ENCODE assay signal across 21 cellular contexts in genomic region chr17:74391771-74392170, GRCh38. TPM values are rescaled to one million over a fixed set of nuclear protein-coding genes. Genes with fewer than 3 reads are reported as not detected.
"Had no signal": no experiment of that assay in that cellular context is flagged by ENCODE, and none has a peak within 500 bp of the region (broad histone marks: within the 10 kb centered on the region; RNA-seq: fewer than 3 reads in every experiment).

No MANE protein-coding gene starts in this region.

- H3K36me3 Mint-ChIP-seq: activated CD8-positive, alpha-beta memory T cell treated with anti-CD3 and anti-CD28 coated beads, Interleukin-2, amount 10 ng/mL, durations not matched to agents 7 days and 5 days; activated naive CD4-positive, alpha-beta T cell treated with anti-CD3 and anti-CD28 coated beads, Interleukin-2, amount 50 U/mL, for 72 hours; brain; mesothelial cell of epicardium; stimulated activated effector memory CD8-positive, alpha-beta T cell treated with anti-CD3 and anti-CD28 coated beads, Interleukin-12 subunit alpha, Interleukin-12 subunit beta, amount 100 ng/mL, for 72 hours had no signal

- H3K27ac ChIP-seq: epithelial cell of prostate, gastroesophageal sphincter, skin epidermis, tibial nerve had no signal

- H3K9me3 ChIP-seq: gastroesophageal sphincter had no signal

- H3K36me3 ChIP-seq: gastroesophageal sphincter, tibial nerve had no signal

- H3K9me3 Mint-ChIP-seq: activated naive CD4-positive, alpha-beta T cell treated with anti-CD3 and anti-CD28 coated beads, Interleukin-2, amount 50 U/mL, for 72 hours; activated T-cell treated with anti-CD3 and anti-CD28 coated beads, Interleukin-2, amount 50 U/mL, for 24 hours; brain; effector memory CD8-positive, alpha-beta T cell; mesothelial cell of epicardium; stimulated activated effector memory CD8-positive, alpha-beta T cell treated with anti-CD3 and anti-CD28 coated beads, Interleukin-12 subunit alpha, Interleukin-12 subunit beta, amount 100 ng/mL, for 72 hours had no signal

- H3K4me3 ChIP-seq: gastroesophageal sphincter, skin epidermis, tibial nerve had no signal

- ATAC-seq: activated CD8-positive, alpha-beta memory T cell treated with anti-CD3 and anti-CD28 coated beads, Interleukin-2, amount 10 ng/mL, durations not matched to agents 7 days and 5 days; activated naive CD4-positive, alpha-beta T cell treated with anti-CD3 and anti-CD28 coated beads, Interleukin-2, amount 50 U/mL, for 72 hours; effector memory CD8-positive, alpha-beta T cell; gastroesophageal sphincter; stimulated activated effector memory CD8-positive, alpha-beta T cell treated with anti-CD3 and anti-CD28 coated beads, Interleukin-12 subunit alpha, Interleukin-12 subunit beta, amount 100 ng/mL, for 72 hours had no signal

- H3K4me1 ChIP-seq: gastroesophageal sphincter, tibial nerve had no signal

- H3K27ac Mint-ChIP-seq: activated CD8-positive, alpha-beta memory T cell treated with anti-CD3 and anti-CD28 coated beads, Interleukin-2, amount 10 ng/mL, durations not matched to agents 7 days and 5 days; activated naive CD4-positive, alpha-beta T cell treated with anti-CD3 and anti-CD28 coated beads, Interleukin-2, amount 50 U/mL, for 72 hours; activated T-cell treated with anti-CD3 and anti-CD28 coated beads, Interleukin-2, amount 50 U/mL, for 24 hours; dendritic cell treated with granulocyte-macrophage colony-stimulating factor and Interleukin-4, amounts not matched to agents 40 ng/mL and 50 ng/mL, for 4 days; effector memory CD8-positive, alpha-beta T cell had no signal

- DNase-seq: activated CD4-positive, alpha-beta T cell treated with anti-CD3 and anti-CD28 coated beads for 1 hour; activated CD4-positive, alpha-beta T cell treated with anti-CD3 and anti-CD28 coated beads, Interleukin-2, amount 50 U/mL, for 48 hours; activated CD8-positive, alpha-beta memory T cell treated with anti-CD3 and anti-CD28 coated beads, Interleukin-2, amount 10 ng/mL, durations not matched to agents 7 days and 5 days; activated effector memory CD4-positive, alpha-beta T cell treated with anti-CD3 and anti-CD28 coated beads, Interleukin-2, amount 50 U/mL, for 16 hours; activated T-cell treated with anti-CD3 and anti-CD28 coated beads, Interleukin-2, amount 50 U/mL, for 24 hours; amniotic stem cell; cerebellar nuclear complex; effector memory CD8-positive, alpha-beta T cell; kidney; T-helper 2 cell had no signal

- H3K4me3 Mint-ChIP-seq: activated CD8-positive, alpha-beta memory T cell treated with anti-CD3 and anti-CD28 coated beads, Interleukin-2, amount 10 ng/mL, durations not matched to agents 7 days and 5 days; activated T-cell treated with anti-CD3 and anti-CD28 coated beads, Interleukin-2, amount 50 U/mL, for 24 hours; brain; dendritic cell treated with granulocyte-macrophage colony-stimulating factor and Interleukin-4, amounts not matched to agents 40 ng/mL and 50 ng/mL, for 4 days; effector memory CD8-positive, alpha-beta T cell; mesothelial cell of epicardium; stimulated activated effector memory CD8-positive, alpha-beta T cell treated with anti-CD3 and anti-CD28 coated beads, Interleukin-12 subunit alpha, Interleukin-12 subunit beta, amount 100 ng/mL, for 72 hours had no signal

- H3K4me1 Mint-ChIP-seq: activated CD8-positive, alpha-beta memory T cell treated with anti-CD3 and anti-CD28 coated beads, Interleukin-2, amount 10 ng/mL, durations not matched to agents 7 days and 5 days; stimulated activated effector memory CD8-positive, alpha-beta T cell treated with anti-CD3 and anti-CD28 coated beads, Interleukin-12 subunit alpha, Interleukin-12 subunit beta, amount 100 ng/mL, for 72 hours had no signal

- H3K27me3 ChIP-seq: gastroesophageal sphincter, tibial nerve had no signal

RNA-seq across cellular contexts. Expression of gene GPR142, which starts 24.5 kb away (rescaled TPM):
- total RNA-seq: activated CD8-positive, alpha-beta memory T cell treated with anti-CD3 and anti-CD28 coated beads, Interleukin-2, amount 10 ng/mL, durations not matched to agents 7 days and 5 days; activated naive CD4-positive, alpha-beta T cell treated with anti-CD3 and anti-CD28 coated beads, Interleukin-2, amount 50 U/mL, for 72 hours; kidney; mesothelial cell of epicardium had no signal

RNA-seq across cellular contexts. Expression of gene BTBD17, which starts 30.1 kb away (rescaled TPM):
- total RNA-seq: activated CD8-positive, alpha-beta memory T cell treated with anti-CD3 and anti-CD28 coated beads, Interleukin-2, amount 10 ng/mL, durations not matched to agents 7 days and 5 days; activated naive CD4-positive, alpha-beta T cell treated with anti-CD3 and anti-CD28 coated beads, Interleukin-2, amount 50 U/mL, for 72 hours; gastroesophageal sphincter; kidney; liver; subcutaneous adipose tissue; tibial nerve had no signal
- polyA plus RNA-seq: liver had no signal

RNA-seq across cellular contexts. Expression of gene GPRC5C, which starts 40.1 kb away (rescaled TPM):
- total RNA-seq: activated CD8-positive, alpha-beta memory T cell treated with anti-CD3 and anti-CD28 coated beads, Interleukin-2, amount 10 ng/mL, durations not matched to agents 7 days and 5 days had no signal
